In the genomic region with DNA sequence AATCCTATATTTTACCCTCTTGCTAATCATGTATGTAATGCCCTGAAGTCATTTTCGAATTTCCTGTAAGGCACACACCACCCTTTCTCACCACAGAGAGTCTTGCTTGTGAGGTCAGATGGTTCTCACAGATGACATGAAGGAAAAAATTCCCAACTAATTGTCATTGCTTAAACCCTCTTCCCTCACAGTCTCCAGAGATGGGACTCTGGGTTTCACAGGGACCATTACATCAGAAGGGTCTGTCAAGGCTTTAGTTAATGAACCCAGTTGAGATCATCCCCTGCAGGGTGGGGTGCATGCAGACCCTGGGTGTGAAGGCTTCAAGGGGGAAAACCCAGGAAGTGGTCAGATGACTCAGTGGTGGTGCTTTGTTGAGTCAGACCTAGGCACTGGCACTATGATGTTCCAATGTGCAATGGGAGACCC, we compare ENCODE assay signal across 8 cellular contexts.
DNase-seq lines count a peak whose midpoint lies in the region; ATAC-seq and TF ChIP-seq lines count a peak whose summit lies in the region.

No MANE protein-coding gene starts in this region.

- 50 to 82% (median 73%) methylated on average over 1 of the region's 1 CpG for WGBS in stomach, 5 donors

- no peaks in the 10 kb centered on the region for H3K4me1 ChIP-seq in stomach

- ATAC-seq in GM19328 (IDR thresholded peaks at IDR 0.05; ENCODE audit: unreplicated experiment) = peak; percentile 61
- ATAC-seq in HG03060 (IDR thresholded peaks at IDR 0.05; ENCODE audit: low read depth, unreplicated experiment) = peak; percentile 69

- H3K4me3 ChIP-seq in stomach = no peak overlapping the region

- H3K27me3 ChIP-seq in stomach = no peaks in the 10 kb centered on the region

- DNase-seq in activated CD8-positive, alpha-beta memory T cell treated with anti-CD3 and anti-CD28 coated beads, Interleukin-2, amount 50 U/mL, for 4 hours = peak; percentile 30
- peak; percentile 16 to 43 (median 28) for DNase-seq in stimulated activated CD4-positive, alpha-beta T cell treated with anti-CD3 and anti-CD28 coated beads, Interleukin-12 subunit alpha, Interleukin-12 subunit beta, amount 100 ng/mL, for 48 hours (ENCODE audit: low read depth in 2 of 3, low spot score in 1 of 3)
- DNase-seq in NCI-H526 (lab: John Stamatoyannopoulos, UW) (no peak), NCI-H2227 (lab: John Stamatoyannopoulos, UW; ENCODE audit: unreplicated experiment) (no peak), NOMO-1 treated with dmso at 0.1 percent for 144 hours (lab: John Stamatoyannopoulos, UW; ENCODE audit: unreplicated experiment) (no peak), stomach (no peak)

- TF ChIP-seq POLR2A in stomach (IDR thresholded peaks at IDR 0.05) = no peak

- H3K9me3 ChIP-seq in stomach = no peaks in the 10 kb centered on the region

- intact Hi-C loops in stomach (cut with DNase I; ENCODE audit: low total_unique reads) = no loop called here

- no peak overlapping the region for H3K27ac ChIP-seq in stomach

- TF ChIP-seq EP300 in stomach (IDR thresholded peaks at IDR 0.05) = no peak

- H3K36me3 ChIP-seq in stomach = no peaks in the 10 kb centered on the region

- no peak for TF ChIP-seq CTCF in stomach (IDR thresholded peaks at IDR 0.05)

Comparison
In these comparisons a context has a peak if more than half of its experiments do, and no peak if none do; other contexts are left out.
1. DNase-seq: peak in activated CD8-positive, alpha-beta memory T cell treated with anti-CD3 and anti-CD28 coated beads, Interleukin-2, amount 50 U/mL, for 4 hours (single experiment) and stimulated activated CD4-positive, alpha-beta T cell treated with anti-CD3 and anti-CD28 coated beads, Interleukin-12 subunit alpha, Interleukin-12 subunit beta, amount 100 ng/mL, for 48 hours (3 of 3); none in NCI-H526 (0 of 2), NCI-H2227 (single experiment), NOMO-1 treated with dmso at 0.1 percent for 144 hours (single experiment) and stomach (single experiment).